In the genomic region with DNA sequence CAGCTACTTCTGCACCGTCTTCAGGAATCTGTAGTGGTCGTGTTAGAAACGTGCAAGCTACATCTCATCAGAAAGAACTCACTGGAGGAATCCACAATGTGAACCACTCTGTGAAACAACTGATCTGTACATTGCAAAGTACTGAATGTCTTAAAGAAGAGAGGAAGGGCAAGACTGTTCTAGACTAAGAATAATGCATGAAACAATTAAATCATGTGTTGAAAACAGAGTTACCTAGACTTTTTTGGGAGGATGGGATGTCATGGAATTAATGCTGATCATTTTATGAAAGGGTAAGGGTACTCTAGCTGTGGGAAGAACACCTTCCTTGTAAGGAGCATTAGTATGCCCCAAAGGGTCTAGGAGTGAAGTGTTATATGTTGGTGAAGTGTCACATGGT, we compare ENCODE assay signal across 13 cellular contexts.
"Had no signal": no experiment of that assay in that cellular context is flagged by ENCODE, and none has a peak within 500 bp of the region (broad histone marks: within the 10 kb centered on the region; RNA-seq: fewer than 3 reads in every experiment).

No MANE protein-coding gene starts in this region.

- H3K27me3 Mint-ChIP-seq: activated naive CD4-positive, alpha-beta T cell treated with anti-CD3 and anti-CD28 coated beads, Interleukin-2, amount 10 ng/mL, durations not matched to agents 7 days and 5 days; stimulated activated naive B cell treated with anti-CD40 and anti-IgM and Interleukin-4, amounts not matched to agents 10 μg/mL and 1 μg/mL and 100 μg/mL, for 72 hours; type B pancreatic cell had no signal

- ATAC-seq: foreskin keratinocyte; stimulated activated naive B cell treated with anti-CD40 and anti-IgM and Interleukin-4, amounts not matched to agents 10 μg/mL and 1 μg/mL and 100 μg/mL, for 72 hours; WTC11 had no signal

- H3K4me3 ChIP-seq: coronary artery had no signal

- H3K4me1 Mint-ChIP-seq: WTC11 had no signal

- H3K9me3 Mint-ChIP-seq: activated naive CD4-positive, alpha-beta T cell treated with anti-CD3 and anti-CD28 coated beads, Interleukin-2, amount 10 ng/mL, durations not matched to agents 7 days and 5 days; activated T-helper 2 cell treated with anti-CD3 and anti-CD28 coated beads, Interferon-gamma antibody, Interleukin-2, Interleukin-4, amounts not matched to agents 10 μg/mL and 5 μg/mL and 100 μg/mL, durations not matched to agents 14 hours and 24 hours and 36 hours; stimulated activated naive B cell treated with anti-CD40 and anti-IgM and Interleukin-4, amounts not matched to agents 10 μg/mL and 1 μg/mL and 100 μg/mL, for 72 hours; type B pancreatic cell; WTC11 had no signal

- H3K27ac Mint-ChIP-seq: activated naive CD4-positive, alpha-beta T cell treated with anti-CD3 and anti-CD28 coated beads, Interleukin-2, amount 10 ng/mL, durations not matched to agents 7 days and 5 days; activated T-helper 2 cell treated with anti-CD3 and anti-CD28 coated beads, Interferon-gamma antibody, Interleukin-2, Interleukin-4, amounts not matched to agents 10 μg/mL and 5 μg/mL and 100 μg/mL, durations not matched to agents 14 hours and 24 hours and 36 hours; stimulated activated naive B cell treated with anti-CD40 and anti-IgM and Interleukin-4, amounts not matched to agents 10 μg/mL and 1 μg/mL and 100 μg/mL, for 72 hours; type B pancreatic cell; WTC11 had no signal

- H3K27me3 ChIP-seq: foreskin keratinocyte had no signal

- DNase-seq: activated CD4-positive, alpha-beta T cell treated with anti-CD3 and anti-CD28 coated beads for 48 hours; activated naive CD4-positive, alpha-beta T cell treated with anti-CD3 and anti-CD28 coated beads, Interleukin-2, amount 10 ng/mL, durations not matched to agents 7 days and 5 days; effector memory CD4-positive, alpha-beta T cell; foreskin keratinocyte; kidney glomerular epithelial cell; retina; stimulated activated naive B cell treated with anti-CD40 and anti-IgM and Interleukin-4, amounts not matched to agents 10 μg/mL and 1 μg/mL and 100 μg/mL, for 72 hours; T-helper 2 cell had no signal

- H3K27ac ChIP-seq: coronary artery, foreskin keratinocyte, parathyroid adenoma had no signal

- H3K4me1 ChIP-seq: parathyroid adenoma had no signal

- H3K4me3 Mint-ChIP-seq: activated naive CD4-positive, alpha-beta T cell treated with anti-CD3 and anti-CD28 coated beads, Interleukin-2, amount 10 ng/mL, durations not matched to agents 7 days and 5 days; stimulated activated naive B cell treated with anti-CD40 and anti-IgM and Interleukin-4, amounts not matched to agents 10 μg/mL and 1 μg/mL and 100 μg/mL, for 72 hours; type B pancreatic cell; WTC11 had no signal
